ENCODE assay signal across 16 cellular contexts in genomic region chr3:48928679-48929078, GRCh38. TPM values are rescaled to one million over a fixed set of nuclear protein-coding genes. Genes with fewer than 3 reads are reported as not detected.
DNase-seq lines count a peak whose midpoint lies in the region; ATAC-seq and TF ChIP-seq lines count a peak whose summit lies in the region.
"Had no signal": no experiment of that assay in that cellular context is flagged by ENCODE, and none has a peak within 500 bp of the region (broad histone marks: within the 10 kb centered on the region; RNA-seq: fewer than 3 reads in every experiment).

No MANE protein-coding gene starts in this region.

- H3K4me3 Mint-ChIP-seq in activated naive CD4-positive, alpha-beta T cell treated with anti-CD3 and anti-CD28 coated beads, Interleukin-2, amount 10 ng/mL, durations not matched to agents 7 days and 5 days, result no peak overlapping the region
- H3K4me3 Mint-ChIP-seq in glutamatergic neuron (ENCODE audit: unreplicated experiment), result no peak overlapping the region
- H3K4me3 Mint-ChIP-seq: dendritic cell treated with granulocyte-macrophage colony-stimulating factor and Interleukin-4, amounts not matched to agents 40 ng/mL and 50 ng/mL, for 4 days had no signal

- WGBS in psoas muscle, 3 donors, result 69 to 74% (median 73%) methylated on average over 1 of the region's 1 CpG

- no peaks in the 10 kb centered on the region for H3K9me3 Mint-ChIP-seq in activated naive CD4-positive, alpha-beta T cell treated with anti-CD3 and anti-CD28 coated beads, Interleukin-2, amount 10 ng/mL, durations not matched to agents 7 days and 5 days
- H3K9me3 Mint-ChIP-seq in glutamatergic neuron (ENCODE audit: unreplicated experiment), result no peaks in the 10 kb centered on the region
- H3K9me3 Mint-ChIP-seq: dendritic cell treated with granulocyte-macrophage colony-stimulating factor and Interleukin-4, amounts not matched to agents 40 ng/mL and 50 ng/mL, for 4 days had no signal

- H3K4me1 Mint-ChIP-seq in activated naive CD4-positive, alpha-beta T cell treated with anti-CD3 and anti-CD28 coated beads, Interleukin-2, amount 10 ng/mL, durations not matched to agents 7 days and 5 days, result peaks cover 64% of the 10 kb centered on the region
- H3K4me1 Mint-ChIP-seq in glutamatergic neuron (ENCODE audit: low read depth, unreplicated experiment), result peaks cover 2% of the 10 kb centered on the region

- H3K4me1 ChIP-seq in Loucy (ENCODE audit: insufficient read depth, low read length, poor library complexity, severe bottlenecking) (peaks cover 32% of the 10 kb centered on the region), psoas muscle (peaks cover 60% of the 10 kb centered on the region)

- in situ Hi-C loops in astrocyte of the spinal cord (cut with HindIII; ENCODE audit: low sequenced_read_pairs), result no loop called here

- H2AFZ ChIP-seq in Loucy (ENCODE audit: low read length), result no peak overlapping the region

- H3K79me2 ChIP-seq in Loucy (ENCODE audit: insufficient read depth, low read length), result peaks cover 76% of the 10 kb centered on the region

- intact Hi-C loops in psoas muscle (cut with DNase I), result no loop called here

- H3K9me3 ChIP-seq in Loucy (ENCODE audit: insufficient read depth, low read depth, low read length), result no peaks in the 10 kb centered on the region
- H3K9me3 ChIP-seq in psoas muscle, result no peaks in the 10 kb centered on the region
- H3K9me3 ChIP-seq: MG63, neutrophil had no signal

- peak overlapping the region; percentile 66 for H3K4me2 ChIP-seq in Loucy (ENCODE audit: low read depth, low read length, poor library complexity, severe bottlenecking)

- H3K27me3 ChIP-seq in Loucy (ENCODE audit: insufficient read depth, low read length, poor library complexity, severe bottlenecking), result no peaks in the 10 kb centered on the region
- no peaks in the 10 kb centered on the region for H3K27me3 ChIP-seq in psoas muscle (ENCODE audit: insufficient read depth in 3 of 3, low read length in 2 of 3)
- H3K27me3 ChIP-seq: foreskin keratinocyte, MG63, neutrophil had no signal

- no peak for ATAC-seq in psoas muscle
- ATAC-seq in HG03025 (IDR thresholded peaks at IDR 0.05; ENCODE audit: low FRiP score, unreplicated experiment), result no peak
- ATAC-seq: foreskin keratinocyte had no signal

- TF ChIP-seq CTCF in Loucy (conservative IDR thresholded peaks at IDR 0.05; ENCODE audit: low read length) (no peak), astrocyte of the spinal cord (IDR thresholded peaks at IDR 0.05; ENCODE audit: low read depth, low read length) (no peak), psoas muscle (IDR thresholded peaks at IDR 0.05) (no peak), glutamatergic neuron (IDR thresholded peaks at IDR 0.05; ENCODE audit: partially characterized antibody, unreplicated experiment) (no peak)

- H3K9ac ChIP-seq in Loucy (ENCODE audit: low read depth, low read length, poor library complexity, severe bottlenecking), result peak overlapping the region; percentile 23

- peak overlapping the region; percentile 67 for H3K27ac Mint-ChIP-seq in activated naive CD4-positive, alpha-beta T cell treated with anti-CD3 and anti-CD28 coated beads, Interleukin-2, amount 10 ng/mL, durations not matched to agents 7 days and 5 days
- no peak overlapping the region for H3K27ac Mint-ChIP-seq in glutamatergic neuron (ENCODE audit: unreplicated experiment)
- H3K27ac Mint-ChIP-seq: dendritic cell treated with granulocyte-macrophage colony-stimulating factor and Interleukin-4, amounts not matched to agents 40 ng/mL and 50 ng/mL, for 4 days had no signal

- H3K27ac ChIP-seq in psoas muscle, result peak overlapping the region; percentile 87
- H3K27ac ChIP-seq: foreskin keratinocyte had no signal

- CTCF ChIA-PET in activated naive CD4-positive, alpha-beta T cell treated with anti-CD3 and anti-CD28 coated beads, Interleukin-2, amount 10 ng/mL, durations not matched to agents 7 days and 5 days (lab: Charles Lee), result interaction anchor here (0.5 to 2.5 kb wide), 4 partner anchors 8 to 59 kb away, joined by 3 to 10 read pairs (median 4); partner anchors contain the start of gene ARIH2

- H3K9me2 ChIP-seq in Loucy (replicated peaks; ENCODE audit: low read depth, low read length), result no peaks in the 10 kb centered on the region

- H3K27me3 Mint-ChIP-seq in activated naive CD4-positive, alpha-beta T cell treated with anti-CD3 and anti-CD28 coated beads, Interleukin-2, amount 10 ng/mL, durations not matched to agents 7 days and 5 days, result no peaks in the 10 kb centered on the region
- no peaks in the 10 kb centered on the region for H3K27me3 Mint-ChIP-seq in glutamatergic neuron (ENCODE audit: unreplicated experiment)
- H3K27me3 Mint-ChIP-seq: dendritic cell treated with granulocyte-macrophage colony-stimulating factor and Interleukin-4, amounts not matched to agents 40 ng/mL and 50 ng/mL, for 4 days had no signal

- DNase-seq in activated naive CD4-positive, alpha-beta T cell treated with anti-CD3 and anti-CD28 coated beads, Interleukin-2, amount 10 ng/mL, durations not matched to agents 7 days and 5 days, result no peak
- no peak for DNase-seq in activated naive CD4-positive, alpha-beta T cell treated with Interleukin-2 at 50 U/mL for 16 hours
- peak; percentile 25 for DNase-seq in astrocyte of the spinal cord (ENCODE audit: low read depth, low spot score)
- DNase-seq in psoas muscle, result no peak
- DNase-seq in glutamatergic neuron, result no peak
- DNase-seq in germinal center (ENCODE audit: low spot score), result no peak
- DNase-seq: activated effector memory CD4-positive, alpha-beta T cell treated with anti-CD3 and anti-CD28 coated beads, Interleukin-2, amount 50 U/mL, for 16 hours; MG63; NCI-H446 treated with DMSO at 0.1 percent for 48 hours; RPMI8226; stimulated activated CD4-positive, alpha-beta T cell treated with anti-CD3 and anti-CD28 coated beads, Interleukin-12 subunit alpha, Interleukin-12 subunit beta, amount 100 ng/mL, for 4 hours had no signal

- H3K4me3 ChIP-seq in Loucy (ENCODE audit: low read length, poor library complexity, severe bottlenecking) (peak overlapping the region; percentile 41), astrocyte of the spinal cord (ENCODE audit: low read depth, low read length) (no peak overlapping the region), psoas muscle (peak overlapping the region; percentile 26)
- H3K4me3 ChIP-seq: MG63 had no signal

- peaks cover 55% of the 10 kb centered on the region for H4K20me1 ChIP-seq in Loucy (ENCODE audit: insufficient read depth, low read length, poor library complexity, severe bottlenecking)

- H3K36me3 Mint-ChIP-seq in activated naive CD4-positive, alpha-beta T cell treated with anti-CD3 and anti-CD28 coated beads, Interleukin-2, amount 10 ng/mL, durations not matched to agents 7 days and 5 days, result peaks cover 57% of the 10 kb centered on the region
- H3K36me3 Mint-ChIP-seq in glutamatergic neuron (ENCODE audit: unreplicated experiment), result no peaks in the 10 kb centered on the region

- H3K36me3 ChIP-seq in Loucy (ENCODE audit: insufficient read depth, low read length), result peaks cover 23% of the 10 kb centered on the region; the same call in 1 of the 2 replicates
- H3K36me3 ChIP-seq in psoas muscle (ENCODE audit: insufficient read depth in 1 of 2, low read depth in 1 of 2), result peaks cover 3 to 68% of the 10 kb centered on the region in 2 donors

- H3F3A ChIP-seq in Loucy (ENCODE audit: low read depth), result no peaks in the 10 kb centered on the region

RNA-seq across cellular contexts. Expression of gene ARIH2, which starts 10.0 kb away (rescaled TPM):
- total RNA-seq in psoas muscle (100 to 1,000 TPM in 3 of 4 donors, 10 to 100 TPM in 1; 92.7 to 125 (median 113) TPM), glutamatergic neuron (ENCODE audit: unreplicated experiment) (74.6 TPM)
- polyA plus RNA-seq in psoas muscle, result 100 to 1,000 TPM in 1 of 3 donors, 10 to 100 TPM in 2; 59.5 to 163 (median 67.0) TPM

RNA-seq across cellular contexts. Expression of gene SLC25A20, which starts 30.0 kb away (rescaled TPM):
- total RNA-seq in psoas muscle (10 to 100 TPM; 47.6 to 59.4 (median 50.5) TPM), glutamatergic neuron (ENCODE audit: unreplicated experiment) (24.3 TPM)
- polyA plus RNA-seq in psoas muscle, result 10 to 100 TPM; 31.3 to 94.8 (median 48.5) TPM
